ENCODE assay signal across 8 cellular contexts in the genomic region with DNA sequence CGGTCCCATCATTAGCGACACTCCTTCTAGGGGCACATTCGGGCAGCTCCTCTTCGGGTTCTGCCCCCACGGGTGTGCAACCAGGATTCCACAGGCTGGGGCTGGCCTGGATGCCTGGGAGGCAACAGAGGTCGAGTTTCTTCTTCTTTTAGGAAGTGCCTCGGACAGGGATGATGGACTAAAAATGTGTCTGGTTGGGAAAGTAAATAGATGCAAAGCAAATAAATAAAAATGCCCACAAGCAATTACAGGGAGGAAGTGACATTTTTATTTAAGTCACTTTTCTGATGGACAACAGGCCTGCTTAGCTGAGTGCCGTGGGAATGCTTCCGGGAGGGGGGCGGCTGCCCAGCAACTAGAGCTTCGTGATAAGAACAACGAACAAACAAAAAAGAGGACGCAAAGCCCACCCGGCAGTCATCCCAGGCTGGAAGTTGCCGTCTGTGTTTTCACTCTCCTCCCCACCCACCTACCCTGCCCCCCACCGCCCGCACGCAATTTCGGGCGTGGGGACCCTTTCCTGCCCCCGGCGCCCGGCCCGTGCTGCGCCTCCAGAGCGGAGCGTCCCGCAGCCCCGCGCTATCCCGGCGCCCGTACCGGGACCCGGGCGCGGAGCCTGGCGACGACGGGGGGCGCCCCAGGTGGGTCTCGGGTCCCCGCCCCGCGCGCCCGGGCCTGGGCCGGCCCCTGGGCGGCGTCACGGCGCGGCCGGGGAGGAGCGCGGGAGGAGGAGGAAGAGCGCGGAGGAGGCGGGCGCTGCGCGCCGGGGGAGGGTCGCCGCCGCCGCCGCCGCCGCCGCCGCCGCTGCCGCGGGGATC. TPM values are rescaled to one million over a fixed set of nuclear protein-coding genes. Genes with fewer than 3 reads are reported as not detected.
A peak's percentile ranks its signal among the peaks of the same experiment; 100 is the strongest.
DNase-seq lines count a peak whose midpoint lies in the region; ATAC-seq and TF ChIP-seq lines count a peak whose summit lies in the region.

No MANE protein-coding gene starts in this region.

- intact Hi-C loops in spleen (cut with DNase I; ENCODE audit: low total_unique reads) = no loop called here

- no peak for TF ChIP-seq POLR2A in spleen (IDR thresholded peaks at IDR 0.05)

- H3K36me3 ChIP-seq in KOPT-K1 (ENCODE audit: insufficient read depth, low read length) (peaks cover 25% of the 10 kb centered on the region; the same call in 1 of the 2 replicates), spleen (no peaks in the 10 kb centered on the region)

- H3K27me3 ChIP-seq in spleen (replicated peaks in 1 of 7) = no peaks in the 10 kb centered on the region

- in situ Hi-C loops in T47D (cut with HindIII; ENCODE audit: low pct_unique_long_range_greater_than_20kb, low sequenced_read_pairs) = no loop called here
- in situ Hi-C loops in KBM-7 (cut with MboI; ENCODE audit: low pct_unique_long_range_greater_than_20kb, low sequenced_read_pairs) = no loop called here

- TF ChIP-seq CTCF in GM10266 (IDR thresholded peaks at IDR 0.05; ENCODE audit: control insufficient read depth, insufficient read depth, low read depth, missing control alignments) (peak; percentile 17), spleen (IDR thresholded peaks at IDR 0.05 in 8 of 11, conservative IDR thresholded peaks at IDR 0.05 in 3 of 11) (no peak)

- H3K9me3 ChIP-seq in KOPT-K1 (ENCODE audit: insufficient read depth, low read length, poor library complexity, severe bottlenecking) (no peaks in the 10 kb centered on the region), spleen (no peaks in the 10 kb centered on the region)

- ATAC-seq in GM21737 (IDR thresholded peaks at IDR 0.05; ENCODE audit: unreplicated experiment) = peak; percentile 65

- peak overlapping the region; percentile 77 for H3K27ac ChIP-seq in KOPT-K1 (ENCODE audit: low read depth, low read length, poor library complexity, severe bottlenecking)
- H3K27ac ChIP-seq in spleen = peak overlapping the region; percentile 80 to 97 (median 90)

- 3 to 8% (median 5%) methylated on average over 23 to 75 of the region's 75 CpGs for WGBS in spleen, 5 donors

- H3K4me3 ChIP-seq in spleen = peak overlapping the region; percentile 56 to 90 (median 63)

- peaks cover 40 to 80% (median 63%) of the 10 kb centered on the region in 6 donors for H3K4me1 ChIP-seq in spleen

- DNase-seq in GM10266 (ENCODE audit: extremely low spot score) (peak; percentile 93), T-helper 2 cell (peak; percentile 43 to 83 (median 63)), T47D (ENCODE audit: low read depth in 1 of 2, low spot score in 1 of 2) (peak; percentile 56 to 72), iPS-NIHi11 (ENCODE audit: low spot score) (peak; percentile 91), spleen (peak; percentile 94), KBM-7 (no peak)

RNA-seq across cellular contexts. Expression of a gene that starts 0.4 kb away (rescaled TPM):
- total RNA-seq in spleen = 100 to 1,000 TPM in 2 of 7 donors, 10 to 100 TPM in 5; 50.3 to 106 (median 82.9) TPM
- 10 to 100 TPM; 21.5 to 32.1 (median 30.0) TPM for polyA plus RNA-seq in spleen
